ENCODE assay signal across 39 cellular contexts in the genomic region with DNA sequence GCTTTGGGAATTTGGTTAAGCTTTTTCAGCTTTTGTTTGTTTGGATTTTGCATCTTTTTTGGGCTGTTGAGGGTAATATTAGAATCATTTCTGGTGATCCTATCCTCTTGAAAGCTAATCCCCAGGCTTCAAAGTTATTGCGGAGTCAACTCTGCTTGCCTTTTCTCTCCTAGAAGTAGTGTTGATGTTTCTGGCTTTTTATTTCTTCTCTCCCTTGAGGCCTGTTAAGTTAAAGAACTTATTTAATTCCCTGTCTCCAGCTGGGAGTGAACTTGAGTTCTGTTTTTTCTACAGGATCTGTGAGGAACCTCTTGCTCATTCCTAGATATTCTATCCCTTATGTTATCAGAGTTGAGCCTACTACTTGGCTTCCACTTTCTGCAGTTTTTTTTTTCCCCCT. TPM values are rescaled to one million over a fixed set of nuclear protein-coding genes. Genes with fewer than 3 reads are reported as not detected.
"Had no signal": no experiment of that assay in that cellular context is flagged by ENCODE, and none has a peak within 500 bp of the region (broad histone marks: within the 10 kb centered on the region; RNA-seq: fewer than 3 reads in every experiment).

No MANE protein-coding gene starts in this region.

- H3K9me3 ChIP-seq: MG63 had no signal

- H3K27me3 ChIP-seq: MG63 had no signal

- H3K36me3 ChIP-seq: MG63 had no signal

- H3K27ac ChIP-seq: KMS-11 had no signal

- DNase-seq: Karpas-422, Kasumi-1, MG63, MM.1S, MV-4-11, NCI-H1048, NCI-H1092, NCI-H1092 treated with DMSO at 0.1 percent for 48 hours, NCI-H1105, NCI-H1105 treated with DMSO at 0.1 percent for 48 hours, NCI-H1417, NCI-H1417 treated with DMSO at 0.1 percent for 48 hours, NCI-H1436, NCI-H1436 treated with DMSO at 0.1 percent for 48 hours, NCI-H146, NCI-H1694, NCI-H1694 treated with DMSO at 0.1 percent for 48 hours, NCI-H187, NCI-H187 treated with DMSO at 0.1 percent for 48 hours, NCI-H1930, NCI-H2029, NCI-H2029 treated with DMSO at 0.1 percent for 48 hours, NCI-H2081, NCI-H2081 treated with DMSO at 0.1 percent for 48 hours, NCI-H2107, NCI-H2171, NCI-H2171 treated with DMSO at 0.1 percent for 48 hours, NCI-H2227 treated with DMSO at 0.1 percent for 48 hours, NCI-H226, NCI-H345, NCI-H446, NCI-H446 treated with DMSO at 0.1 percent for 48 hours, NCI-H510A, NCI-H510A treated with DMSO at 0.1 percent for 48 hours, NCI-H524, NCI-H524 treated with DMSO at 0.1 percent for 48 hours had no signal

- H3K4me3 ChIP-seq: MG63 had no signal

- H3K4me2 ChIP-seq: KMS-11 had no signal

RNA-seq across cellular contexts. Expression of a gene that starts 34.1 kb away (rescaled TPM):
- total RNA-seq: M059J, NCI-H460 had no signal
